ENCODE assay signal across 10 cellular contexts in the genomic region with DNA sequence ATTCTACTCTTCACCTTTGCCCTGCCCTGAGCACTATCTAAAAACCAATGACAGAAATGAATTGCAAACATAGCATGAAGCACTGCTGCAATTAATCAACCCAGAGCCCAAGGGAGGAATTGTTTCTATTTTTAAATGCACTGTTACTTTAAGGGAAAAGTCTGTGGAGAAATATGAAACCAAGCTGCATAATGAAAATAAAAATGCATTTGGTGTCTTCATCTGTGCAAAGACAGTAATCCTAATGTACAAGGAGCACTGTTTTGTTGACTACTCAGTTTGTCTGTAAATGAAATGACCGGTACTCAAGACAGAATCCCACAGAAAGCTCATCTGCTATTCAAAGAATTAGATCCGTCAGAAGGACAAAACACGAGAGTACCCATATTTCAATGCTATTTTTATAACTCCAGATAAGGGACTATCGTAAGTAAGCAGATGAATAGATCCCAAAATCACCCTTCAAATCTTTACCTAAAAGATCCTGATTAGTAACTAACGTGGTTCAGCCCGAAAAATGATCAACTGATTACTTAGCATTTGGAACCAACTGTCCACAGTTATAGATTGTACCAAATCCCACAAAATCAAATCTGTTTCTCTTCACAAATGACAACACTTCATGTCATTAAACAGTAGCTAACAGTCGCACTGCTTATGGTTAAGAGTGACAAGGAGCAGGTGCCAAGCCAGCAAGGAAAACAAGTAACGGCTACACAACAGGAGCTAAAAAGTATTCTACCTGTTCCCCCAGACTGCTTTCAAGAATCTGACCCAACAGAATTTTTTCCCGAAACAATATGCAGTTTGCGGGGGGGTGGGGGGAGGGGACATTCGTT. TPM values are rescaled to one million over a fixed set of nuclear protein-coding genes. Genes with fewer than 3 reads are reported as not detected.
A peak's percentile ranks its signal among the peaks of the same experiment; 100 is the strongest.
DNase-seq lines count a peak whose midpoint lies in the region; ATAC-seq and TF ChIP-seq lines count a peak whose summit lies in the region.
"Had no signal": no experiment of that assay in that cellular context is flagged by ENCODE, and none has a peak within 500 bp of the region (broad histone marks: within the 10 kb centered on the region; RNA-seq: fewer than 3 reads in every experiment).

No MANE protein-coding gene starts in this region.

- TF ChIP-seq CTCF in AG04449 (IDR thresholded peaks at IDR 0.05; ENCODE audit: insufficient read depth, low read length, missing control alignments) (no peak), PC-9 (conservative IDR thresholded peaks at IDR 0.05) (no peak), neutrophil (IDR thresholded peaks at IDR 0.05) (no peak), GM10266 (IDR thresholded peaks at IDR 0.05; ENCODE audit: control insufficient read depth, insufficient read depth, low read depth, missing control alignments) (no peak)

- H3K4me3 ChIP-seq in AG04449 (ENCODE audit: low read depth, low read length) = peak overlapping the region; percentile 79
- peak overlapping the region; percentile 98 for H3K4me3 ChIP-seq in PC-9
- peak overlapping the region; percentile 57 to 72 for H3K4me3 ChIP-seq in neutrophil (ENCODE audit: low read depth in 1 of 2, low read length in 1 of 2)

- H2AFZ ChIP-seq in PC-9 = no peak overlapping the region

- BruUV-seq in PC-9 (replicated peaks; lab: Mats Ljungman, UMichigan) = no TSS peak

- CTCF ChIA-PET in AG04449 (lab: Yijun Ruan, JAX) = interaction anchor here (1.1 to 3.8 kb wide), 11 partner anchors 9 to 170 kb away, joined by 3 to 21 read pairs (median 4); a partner anchor contains a TSS
- CTCF ChIA-PET in PC-9 (lab: Charles Lee) = interaction anchor here (0.6 to 0.9 kb wide), 2 partner anchors 38 to 1295 kb away, joined by 3 read pairs; no protein-coding TSS in a partner anchor

- no peaks in the 10 kb centered on the region for H4K20me1 ChIP-seq in PC-9 (ENCODE audit: insufficient read depth)

- no peak for ATAC-seq in GM19397 (IDR thresholded peaks at IDR 0.05; ENCODE audit: unreplicated experiment)
- ATAC-seq: activated naive CD4-positive, alpha-beta T cell treated with anti-CD3 and anti-CD28 coated beads, Interleukin-2, amount 50 U/mL, for 72 hours had no signal

- no peak for DNase-seq in AG04449 (ENCODE audit: low read depth, low spot score)
- DNase-seq in PC-9 = no peak
- DNase-seq in epithelial cell of prostate (ENCODE audit: low read depth, low spot score) = no peak
- no peak for DNase-seq in T1000 (lab: John Stamatoyannopoulos, UW)
- no peak for DNase-seq in stimulated activated CD4-positive, alpha-beta T cell treated with anti-CD3 and anti-CD28 coated beads, Interleukin-4, amount 100 ng/mL, for 1 hour
- DNase-seq in GM10266 (ENCODE audit: extremely low spot score) = no peak
- DNase-seq: mesendoderm had no signal

- intact Hi-C loops in PC-9 (cut with micrococcal nuclease; ENCODE audit: unreplicated experiment) = loop anchor here (2.0 to 5.0 kb wide), 2 partner anchors 57 to 170 kb away; no protein-coding TSS in a partner anchor

- H3K4me1 ChIP-seq in PC-9 (replicated peaks; ENCODE audit: insufficient read depth) (peaks cover 67% of the 10 kb centered on the region), neutrophil (ENCODE audit: control insufficient read depth in 1 of 2, insufficient read depth in 1 of 2, low read depth in 1 of 2, low read length in 1 of 2) (peaks cover 59 to 64% of the 10 kb centered on the region in 2 experiments)

- POLR2A ChIA-PET in AG04449 (lab: Yijun Ruan, JAX) = interaction anchor here (0.6 kb wide), 1 partner anchor 59 kb away, joined by 3 read pairs; no protein-coding TSS in a partner anchor
- POLR2A ChIA-PET in PC-9 (lab: Charles Lee; ENCODE audit: unreplicated experiment) = interaction anchor here (0.6 kb wide), 2 partner anchors 59 to 430 kb away, joined by 4 to 5 read pairs; no protein-coding TSS in a partner anchor

- H3K4me2 ChIP-seq in PC-9 = peak overlapping the region; percentile 95

- H3K27me3 ChIP-seq in PC-9 (ENCODE audit: insufficient read depth, low read depth) (no peaks in the 10 kb centered on the region), neutrophil (no peaks in the 10 kb centered on the region)

- H3K36me3 ChIP-seq in PC-9 (ENCODE audit: low read depth) (no peaks in the 10 kb centered on the region), neutrophil (peaks cover 6% of the 10 kb centered on the region)

- H3K27ac ChIP-seq in PC-9 = peak overlapping the region; percentile 7; the same call in 1 of the 2 replicates
- H3K27ac ChIP-seq in epithelial cell of prostate = peak overlapping the region; percentile 92
- peak overlapping the region; percentile 91 for H3K27ac ChIP-seq in neutrophil

- H3K79me2 ChIP-seq in PC-9 (ENCODE audit: low read depth) = peaks cover 62% of the 10 kb centered on the region

- H3K9me2 ChIP-seq in PC-9 (ENCODE audit: insufficient read depth) = no peaks in the 10 kb centered on the region

- peaks cover 24% of the 10 kb centered on the region for H3F3A ChIP-seq in PC-9 (ENCODE audit: insufficient read depth, low read depth)

- H3K9me3 ChIP-seq in PC-9 (ENCODE audit: insufficient read depth, low read depth) (no peaks in the 10 kb centered on the region), neutrophil (no peaks in the 10 kb centered on the region)

RNA-seq across cellular contexts. Expression of a gene that starts 2.4 kb away (rescaled TPM):
- total RNA-seq in PC-9 (2021) = 48.6 and 52.2 TPM in 2 replicates

Comparison
In these comparisons a context has a peak if more than half of its experiments do, and no peak if none do; other contexts are left out.
1. H3K27ac ChIP-seq: peak in every context shown above with its lines; median percentile 92 in epithelial cell of prostate; 91 in neutrophil; 7 in PC-9.